Comparison of ENCODE assay signal across 18 cellular contexts in genomic region chr3:72660270-72661114, GRCh38.
DNase-seq lines count a peak whose midpoint lies in the region; ATAC-seq and TF ChIP-seq lines count a peak whose summit lies in the region.
"Had no signal": no experiment of that assay in that cellular context is flagged by ENCODE, and none has a peak within 500 bp of the region (broad histone marks: within the 10 kb centered on the region; RNA-seq: fewer than 3 reads in every experiment).

No MANE protein-coding gene starts in this region.

- no peak overlapping the region for H3K4me3 Mint-ChIP-seq in activated CD8-positive, alpha-beta T cell treated with anti-CD3 and anti-CD28 coated beads, Interleukin-2, amount 10 ng/mL, durations not matched to agents 7 days and 5 days
- H3K4me3 Mint-ChIP-seq: activated CD4-positive, alpha-beta T cell treated with anti-CD3 and anti-CD28 coated beads, Interleukin-2, amount 10 ng/mL, durations not matched to agents 24 days and 14 days; activated naive CD8-positive, alpha-beta T cell treated with anti-CD3 and anti-CD28 coated beads, Interleukin-2, amount 50 U/mL, for 24 hours; activated T-helper 17 cell treated with anti-CD3 and anti-CD28 coated beads, Interleukin-2, amount 50 U/mL, for 72 hours; naive B cell had no signal

- H3K4me2 ChIP-seq in HCT116 (ENCODE audit: low read length) (peak overlapping the region; percentile 42), mammary epithelial cell (ENCODE audit: insufficient read depth, low read depth, low read length) (no peak overlapping the region)

- no peaks in the 10 kb centered on the region for H3K9me3 Mint-ChIP-seq in activated CD8-positive, alpha-beta T cell treated with anti-CD3 and anti-CD28 coated beads, Interleukin-2, amount 10 ng/mL, durations not matched to agents 7 days and 5 days (ENCODE audit: insufficient read depth)
- H3K9me3 Mint-ChIP-seq: activated CD4-positive, alpha-beta T cell treated with anti-CD3 and anti-CD28 coated beads, Interleukin-2, amount 10 ng/mL, durations not matched to agents 24 days and 14 days; activated naive CD8-positive, alpha-beta T cell treated with anti-CD3 and anti-CD28 coated beads, Interleukin-2, amount 50 U/mL, for 24 hours; activated T-helper 17 cell treated with anti-CD3 and anti-CD28 coated beads, Interleukin-2, amount 50 U/mL, for 72 hours; naive B cell had no signal

- H3K27ac Mint-ChIP-seq in activated CD8-positive, alpha-beta T cell treated with anti-CD3 and anti-CD28 coated beads, Interleukin-2, amount 10 ng/mL, durations not matched to agents 7 days and 5 days, result no peak overlapping the region
- H3K27ac Mint-ChIP-seq: activated CD4-positive, alpha-beta T cell treated with anti-CD3 and anti-CD28 coated beads, Interleukin-2, amount 10 ng/mL, durations not matched to agents 24 days and 14 days; activated naive CD8-positive, alpha-beta T cell treated with anti-CD3 and anti-CD28 coated beads, Interleukin-2, amount 50 U/mL, for 24 hours; activated T-helper 17 cell treated with anti-CD3 and anti-CD28 coated beads, Interleukin-2, amount 50 U/mL, for 72 hours; naive B cell had no signal

- 88% methylated on average over 4 of the region's 5 CpGs for WGBS in mammary epithelial cell (ENCODE audit: low coverage, missing lambda C conversion rate)

- no peak for TF ChIP-seq POLR2A in HCT116 (IDR thresholded peaks at IDR 0.05; ENCODE audit: borderline replicate concordance, extremely low read depth, insufficient read depth, insufficient read length)

- dilution Hi-C loops in mammary epithelial cell (cut with HindIII; ENCODE audit: low sequenced_read_pairs), result no loop called here

- H3K9ac ChIP-seq in HCT116 (ENCODE audit: low read length) (no peak overlapping the region), mammary epithelial cell (ENCODE audit: insufficient read depth, low read length) (no peak overlapping the region)

- H3K36me3 Mint-ChIP-seq in activated CD8-positive, alpha-beta T cell treated with anti-CD3 and anti-CD28 coated beads, Interleukin-2, amount 10 ng/mL, durations not matched to agents 7 days and 5 days (ENCODE audit: low read depth), result no peaks in the 10 kb centered on the region
- H3K36me3 Mint-ChIP-seq: naive B cell had no signal

- no peak for TF ChIP-seq CTCF in HCT116 (IDR thresholded peaks at IDR 0.05 in 2 of 3, conservative IDR thresholded peaks at IDR 0.05 in 1 of 3; ENCODE audit: borderline replicate concordance in 1 of 3, insufficient read depth in 1 of 3, low read depth in 2 of 3, low read length in 2 of 3)
- no peak for TF ChIP-seq CTCF in Panc1 (IDR thresholded peaks at IDR 0.05)
- TF ChIP-seq CTCF in mammary epithelial cell (conservative IDR thresholded peaks at IDR 0.05 in 1 of 2, IDR thresholded peaks at IDR 0.05 in 1 of 2; ENCODE audit: extremely low read depth in 1 of 2, insufficient read depth in 1 of 2, low read depth in 1 of 2, low read length in 2 of 2), result no peak
- TF ChIP-seq CTCF in omental fat pad (IDR thresholded peaks at IDR 0.05), result no peak

- peak; percentile 46 for ATAC-seq in HCT116
- no peak for ATAC-seq in Panc1
- peak; percentile 37 for ATAC-seq in omental fat pad (ENCODE audit: low FRiP score)
- no peak for ATAC-seq in activated CD8-positive, alpha-beta T cell treated with anti-CD3 and anti-CD28 coated beads, Interleukin-2, amount 10 ng/mL, durations not matched to agents 7 days and 5 days
- ATAC-seq in stimulated activated naive CD8-positive, alpha-beta T cell treated with anti-CD3 and anti-CD28 coated beads, Interleukin-15, Interleukin-2, amounts not matched to agents 100 U/mL and 50 U/mL, for 24 hours, result no peak
- ATAC-seq: activated naive CD8-positive, alpha-beta T cell treated with anti-CD3 and anti-CD28 coated beads, Interleukin-2, amount 50 U/mL, for 24 hours; activated T-helper 17 cell treated with anti-CD3 and anti-CD28 coated beads, Interleukin-2, amount 50 U/mL, for 72 hours had no signal

- H3K36me3 ChIP-seq in HCT116 (ENCODE audit: control insufficient read depth in 1 of 2, insufficient read depth in 2 of 2, low read length in 2 of 2) (no peaks in the 10 kb centered on the region), Panc1 (ENCODE audit: control insufficient read depth, insufficient read depth, low read length) (no peaks in the 10 kb centered on the region), mammary epithelial cell (ENCODE audit: insufficient read depth, low read length) (no peaks in the 10 kb centered on the region), H7 (replicated peaks; ENCODE audit: control insufficient read depth, insufficient read depth, low read length) (no peaks in the 10 kb centered on the region)
- no peaks in the 10 kb centered on the region for H3K36me3 ChIP-seq in effector memory CD4-positive, alpha-beta T cell (ENCODE audit: control insufficient read depth, insufficient read depth, low read length)
- H3K36me3 ChIP-seq: right atrium auricular region had no signal

- H3K27ac ChIP-seq in HCT116 (ENCODE audit: low read depth, low read length) (no peak overlapping the region), Panc1 (ENCODE audit: low read length) (peak overlapping the region; percentile 65; the same call in 1 of the 2 replicates), mammary epithelial cell (ENCODE audit: insufficient read depth, low read depth, low read length) (no peak overlapping the region)
- no peak overlapping the region for H3K27ac ChIP-seq in effector memory CD4-positive, alpha-beta T cell (ENCODE audit: insufficient read depth, low read length, poor library complexity, severe bottlenecking)
- H3K27ac ChIP-seq: epithelial cell of prostate, right atrium auricular region had no signal

- H3K27me3 ChIP-seq in HCT116 (ENCODE audit: insufficient read depth, low read length) (peaks cover 5% of the 10 kb centered on the region; the same call in 1 of the 2 replicates), Panc1 (ENCODE audit: control insufficient read depth, insufficient read depth, low read length) (no peaks in the 10 kb centered on the region), mammary epithelial cell (ENCODE audit: insufficient read depth, low read length) (no peaks in the 10 kb centered on the region), H7 (ENCODE audit: control insufficient read depth, insufficient read depth, low read length) (no peaks in the 10 kb centered on the region)
- H3K27me3 ChIP-seq in effector memory CD4-positive, alpha-beta T cell (replicated peaks; ENCODE audit: control insufficient read depth, insufficient read depth, low read length, poor library complexity, severe bottlenecking), result no peaks in the 10 kb centered on the region
- H3K27me3 ChIP-seq: dorsolateral prefrontal cortex, right atrium auricular region had no signal

- POLR2A ChIA-PET in HCT116 (lab: Charles Lee) (no interaction called here), Panc1 (lab: Charles Lee) (no interaction called here)
- POLR2A ChIA-PET in activated CD8-positive, alpha-beta T cell treated with anti-CD3 and anti-CD28 coated beads, Interleukin-2, amount 10 ng/mL, durations not matched to agents 7 days and 5 days (lab: Charles Lee), result no interaction called here

- H2AFZ ChIP-seq in HCT116 (ENCODE audit: low read depth, low read length, poor library complexity, severe bottlenecking) (no peak overlapping the region), mammary epithelial cell (ENCODE audit: low read depth, low read length) (no peak overlapping the region)

- BruUV-seq in HCT116 (replicated peaks; lab: Mats Ljungman, UMichigan), result no TSS peak
- no TSS peak for BruUV-seq in Panc1 (replicated peaks; lab: Mats Ljungman, UMichigan)
- BruUV-seq in mammary epithelial cell (replicated peaks; lab: Mats Ljungman, UMichigan), result no TSS peak

- intact Hi-C loops in HCT116 (cut with micrococcal nuclease), result no loop called here
- intact Hi-C loops in Panc1 (cut with micrococcal nuclease; ENCODE audit: unreplicated experiment), result no loop called here
- intact Hi-C loops in mammary epithelial cell (cut with micrococcal nuclease), result loop anchor here (2.0 to 10.0 kb wide), 2 partner anchors 36 to 706 kb away; no protein-coding TSS in a partner anchor

- RAD21 ChIA-PET in HCT116 (lab: Charles Lee; ENCODE audit: low non-redundant PET in 1 of 2, low total read pairs in 2 of 2, uncharacterized antibody in 2 of 2, unreplicated experiment in 2 of 2), result no interaction called here

- H3K27me3 Mint-ChIP-seq in activated CD8-positive, alpha-beta T cell treated with anti-CD3 and anti-CD28 coated beads, Interleukin-2, amount 10 ng/mL, durations not matched to agents 7 days and 5 days (ENCODE audit: low read depth), result peaks cover 7% of the 10 kb centered on the region
- H3K27me3 Mint-ChIP-seq: activated CD4-positive, alpha-beta T cell treated with anti-CD3 and anti-CD28 coated beads, Interleukin-2, amount 10 ng/mL, durations not matched to agents 24 days and 14 days had no signal

- H3K9me2 ChIP-seq in HCT116 (ENCODE audit: insufficient read depth), result no peaks in the 10 kb centered on the region

- H4K20me1 ChIP-seq in HCT116 (ENCODE audit: insufficient read depth), result no peaks in the 10 kb centered on the region
- no peaks in the 10 kb centered on the region for H4K20me1 ChIP-seq in mammary epithelial cell (ENCODE audit: insufficient read depth, low read length)

- DNase-seq in HCT116 (ENCODE audit: low read depth, low spot score), result no peak
- no peak for DNase-seq in Panc1 (ENCODE audit: low read depth, low spot score)
- peak; percentile 35 for DNase-seq in mammary epithelial cell
- DNase-seq in omental fat pad (ENCODE audit: low spot score), result no peak
- no peak for DNase-seq in effector memory CD4-positive, alpha-beta T cell
- no peak for DNase-seq in activated CD8-positive, alpha-beta T cell treated with anti-CD3 and anti-CD28 coated beads, Interleukin-2, amount 10 ng/mL, durations not matched to agents 7 days and 5 days
- no peak for DNase-seq in stimulated activated naive CD8-positive, alpha-beta T cell treated with anti-CD3 and anti-CD28 coated beads, Interleukin-15, Interleukin-2, amounts not matched to agents 100 U/mL and 50 U/mL, for 24 hours
- no peak for DNase-seq in H7
- DNase-seq: activated CD4-positive, alpha-beta T cell treated with anti-CD3 and anti-CD28 coated beads, Interleukin-2, amount 10 ng/mL, durations not matched to agents 24 days and 14 days; activated naive CD8-positive, alpha-beta T cell treated with anti-CD3 and anti-CD28 coated beads, Interleukin-2, amount 50 U/mL, for 24 hours; mesendoderm; naive B cell; NK-92 treated with Interleukin-12 subunit alpha and Interleukin-12 subunit beta, amount 100 ng/mL, for 24 hours; stimulated activated CD4-positive, alpha-beta T cell treated with anti-CD3 and anti-CD28 coated beads, Interleukin-4, amount 100 ng/mL, for 4 hours had no signal

- no peaks in the 10 kb centered on the region for H3K9me3 ChIP-seq in HCT116 (ENCODE audit: control insufficient read depth in 1 of 2, insufficient read depth in 1 of 2, low read depth in 1 of 2, low read length in 2 of 2)
- no peaks in the 10 kb centered on the region for H3K9me3 ChIP-seq in Panc1 (ENCODE audit: control insufficient read depth, insufficient read depth, low read depth, low read length)
- no peaks in the 10 kb centered on the region for H3K9me3 ChIP-seq in mammary epithelial cell (replicated peaks; ENCODE audit: insufficient read depth, low read length)
- H3K9me3 ChIP-seq in effector memory CD4-positive, alpha-beta T cell (ENCODE audit: control insufficient read depth, low read length), result no peaks in the 10 kb centered on the region
- H3K9me3 ChIP-seq: right atrium auricular region had no signal

- no peak for TF ChIP-seq RAD21 in HCT116 (IDR thresholded peaks at IDR 0.05; ENCODE audit: low read depth)

- CTCF ChIA-PET in HCT116 (lab: Charles Lee) (no interaction called here), Panc1 (lab: Charles Lee) (no interaction called here), mammary epithelial cell (lab: Charles Lee; ENCODE audit: low non-redundant PET) (interaction anchor here (0.7 kb wide), 1 partner anchor 735 kb away, joined by 3 read pairs; no protein-coding TSS in a partner anchor)
- CTCF ChIA-PET in activated CD8-positive, alpha-beta T cell treated with anti-CD3 and anti-CD28 coated beads, Interleukin-2, amount 10 ng/mL, durations not matched to agents 7 days and 5 days (lab: Charles Lee), result interaction anchor here (1.0 to 1.5 kb wide), 2 partner anchors 160 to 161 kb away, joined by 4 read pairs; no protein-coding TSS in a partner anchor

- H3K79me2 ChIP-seq in HCT116 (ENCODE audit: insufficient read depth, low read length) (no peaks in the 10 kb centered on the region), mammary epithelial cell (ENCODE audit: insufficient read depth, low read length) (no peaks in the 10 kb centered on the region)

- H3K4me1 Mint-ChIP-seq in activated CD8-positive, alpha-beta T cell treated with anti-CD3 and anti-CD28 coated beads, Interleukin-2, amount 10 ng/mL, durations not matched to agents 7 days and 5 days (ENCODE audit: low read depth), result peaks cover 13% of the 10 kb centered on the region
- H3K4me1 Mint-ChIP-seq: naive B cell had no signal

- H3K4me3 ChIP-seq in HCT116 (replicated peaks in 1 of 2; ENCODE audit: low read depth in 1 of 2, low read length in 2 of 2), result no peak overlapping the region
- H3K4me3 ChIP-seq in Panc1 (ENCODE audit: low read depth in 2 of 2, low read length in 2 of 2), result no peak overlapping the region
- H3K4me3 ChIP-seq in mammary epithelial cell (replicated peaks in 1 of 3; ENCODE audit: insufficient read depth in 1 of 3, low read depth in 2 of 3, low read length in 3 of 3), result no peak overlapping the region
- no peak overlapping the region for H3K4me3 ChIP-seq in effector memory CD4-positive, alpha-beta T cell (ENCODE audit: insufficient read depth, low read depth, low read length, poor library complexity, severe bottlenecking)
- H3K4me3 ChIP-seq in H7 (ENCODE audit: insufficient read depth, low read depth, low read length), result no peak overlapping the region
- H3K4me3 ChIP-seq: dorsolateral prefrontal cortex, right atrium auricular region had no signal

- in situ Hi-C loops in Panc1 (cut with HindIII; ENCODE audit: low pct_unique_long_range_greater_than_20kb, low sequenced_read_pairs) (no loop called here), mammary epithelial cell (cut with MboI; ENCODE audit: low sequenced_read_pairs in 2 of 2) (loop anchor here in 1 of 2 donors (10.0 to 25.0 kb wide), 2 partner anchors 152 to 216 kb away; partner anchors contain the start of gene RYBP)

- H3K4me1 ChIP-seq in HCT116 (ENCODE audit: control insufficient read depth in 1 of 2, insufficient read depth in 2 of 2, low read length in 2 of 2), result peaks cover 27 to 31% of the 10 kb centered on the region in 2 experiments
- H3K4me1 ChIP-seq in Panc1 (ENCODE audit: control insufficient read depth, insufficient read depth, low read length), result peaks cover 19% of the 10 kb centered on the region
- peaks cover 36% of the 10 kb centered on the region for H3K4me1 ChIP-seq in mammary epithelial cell (ENCODE audit: insufficient read depth, low read length)
- H3K4me1 ChIP-seq in effector memory CD4-positive, alpha-beta T cell (ENCODE audit: control insufficient read depth, insufficient read depth, low read length, poor library complexity, severe bottlenecking), result peaks cover 2% of the 10 kb centered on the region

Comparison
In these comparisons a context has a peak if more than half of its experiments do, and no peak if none do; other contexts are left out.
1. ATAC-seq: peak in HCT116 (single experiment) and omental fat pad (single experiment); none in Panc1 (single experiment), activated CD8-positive, alpha-beta T cell treated with anti-CD3 and anti-CD28 coated beads, Interleukin-2, amount 10 ng/mL, durations not matched to agents 7 days and 5 days (single experiment) and stimulated activated naive CD8-positive, alpha-beta T cell treated with anti-CD3 and anti-CD28 coated beads, Interleukin-15, Interleukin-2, amounts not matched to agents 100 U/mL and 50 U/mL, for 24 hours (single experiment).
2. CTCF ChIA-PET loops: an anchor here in mammary epithelial cell (0.7 kb wide) and activated CD8-positive, alpha-beta T cell treated with anti-CD3 and anti-CD28 coated beads, Interleukin-2, amount 10 ng/mL, durations not matched to agents 7 days and 5 days (1.0 to 1.5 kb wide); none called in HCT116 and Panc1.